Comparison of ENCODE assay signal across 14 cellular contexts in genomic region chr10:124575107-124576035, GRCh38.
"Had no signal": no experiment of that assay in that cellular context is flagged by ENCODE, and none has a peak within 500 bp of the region (broad histone marks: within the 10 kb centered on the region; RNA-seq: fewer than 3 reads in every experiment).

No MANE protein-coding gene starts in this region.

- ATAC-seq: gastrocnemius medialis; left ventricle myocardium superior; stimulated activated memory B cell treated with anti-CD40 and anti-IgM and Interleukin-4, amounts not matched to agents 10 μg/mL and 1 μg/mL and 100 μg/mL, for 72 hours had no signal

- DNase-seq: activated B cell treated with CpG ODN at 0.5 μM for 24 hours; activated CD4-positive, alpha-beta T cell treated with anti-CD3 and anti-CD28 coated beads for 48 hours; activated naive CD4-positive, alpha-beta T cell; anterior cingulate cortex; dermis blood vessel endothelial cell; gastrocnemius medialis; islet precursor cell; left ventricle myocardium superior; stimulated activated CD4-positive, alpha-beta T cell treated with anti-CD3 and anti-CD28 coated beads, Interleukin-2, amount 100 ng/mL, for 48 hours had no signal

- H3K27me3 ChIP-seq: gastrocnemius medialis, ovary, vagina had no signal

- H3K36me3 Mint-ChIP-seq: stimulated activated memory B cell treated with anti-CD40 and anti-IgM and Interleukin-4, amounts not matched to agents 10 μg/mL and 1 μg/mL and 100 μg/mL, for 72 hours had no signal

- H3K4me1 ChIP-seq: gastrocnemius medialis had no signal

- H3K36me3 ChIP-seq: gastrocnemius medialis, ovary, vagina had no signal

- H3K27me3 Mint-ChIP-seq: activated B cell treated with CpG ODN at 0.5 μM for 24 hours; stimulated activated memory B cell treated with anti-CD40 and anti-IgM and Interleukin-4, amounts not matched to agents 10 μg/mL and 1 μg/mL and 100 μg/mL, for 72 hours had no signal

- H3K27ac ChIP-seq: gastrocnemius medialis, ovary, vagina had no signal

- H3K9me3 Mint-ChIP-seq: activated B cell treated with CpG ODN at 0.5 μM for 24 hours; activated T-helper 1 cell treated with anti-CD3 and anti-CD28 coated beads, Interleukin-12 subunit alpha, Interleukin-12 subunit beta, Interleukin-2, Interleukin-4 antibody, amounts not matched to agents 30 ng/mL and 10 ng/mL and 1 ng/mL, durations not matched to agents 14 hours and 24 hours and 36 hours had no signal

- H3K4me3 ChIP-seq: gastrocnemius medialis, ovary, vagina had no signal

- H3K27ac Mint-ChIP-seq: activated B cell treated with CpG ODN at 0.5 μM for 24 hours; activated T-helper 1 cell treated with anti-CD3 and anti-CD28 coated beads, Interleukin-12 subunit alpha, Interleukin-12 subunit beta, Interleukin-2, Interleukin-4 antibody, amounts not matched to agents 30 ng/mL and 10 ng/mL and 1 ng/mL, durations not matched to agents 14 hours and 24 hours and 36 hours; stimulated activated memory B cell treated with anti-CD40 and anti-IgM and Interleukin-4, amounts not matched to agents 10 μg/mL and 1 μg/mL and 100 μg/mL, for 72 hours; T-helper 2 cell treated with Interferon-gamma antibody and Interleukin-4, amounts not matched to agents 5 μg/mL and 100 μg/mL, for 36 hours had no signal

- H3K4me3 Mint-ChIP-seq: activated B cell treated with CpG ODN at 0.5 μM for 24 hours; activated T-helper 1 cell treated with anti-CD3 and anti-CD28 coated beads, Interleukin-12 subunit alpha, Interleukin-12 subunit beta, Interleukin-2, Interleukin-4 antibody, amounts not matched to agents 30 ng/mL and 10 ng/mL and 1 ng/mL, durations not matched to agents 14 hours and 24 hours and 36 hours; stimulated activated memory B cell treated with anti-CD40 and anti-IgM and Interleukin-4, amounts not matched to agents 10 μg/mL and 1 μg/mL and 100 μg/mL, for 72 hours; T-helper 2 cell treated with Interferon-gamma antibody and Interleukin-4, amounts not matched to agents 5 μg/mL and 100 μg/mL, for 36 hours had no signal

- H3K9me3 ChIP-seq: gastrocnemius medialis, ovary, vagina had no signal
